In genomic region chr3:184679056-184679502, GRCh38 we compare ENCODE assay signal across 15 cellular contexts. TPM values are rescaled to one million over a fixed set of nuclear protein-coding genes. Genes with fewer than 3 reads are reported as not detected.
A peak's percentile ranks its signal among the peaks of the same experiment; 100 is the strongest.
DNase-seq lines count a peak whose midpoint lies in the region; ATAC-seq and TF ChIP-seq lines count a peak whose summit lies in the region.
"Had no signal": no experiment of that assay in that cellular context is flagged by ENCODE, and none has a peak within 500 bp of the region (broad histone marks: within the 10 kb centered on the region; RNA-seq: fewer than 3 reads in every experiment).

No MANE protein-coding gene starts in this region.

- H3K27me3 Mint-ChIP-seq in activated T-cell treated with anti-CD3 and anti-CD28 coated beads, Interleukin-2, amount 50 U/mL, for 24 hours: peaks cover 11% of the 10 kb centered on the region
- H3K27me3 Mint-ChIP-seq: IgD-negative memory B cell had no signal

- H2AFZ ChIP-seq in mesenchymal stem cell (ENCODE audit: low read depth, low read length): peak overlapping the region; percentile 47

- no peak overlapping the region for H3K27ac Mint-ChIP-seq in activated T-cell treated with anti-CD3 and anti-CD28 coated beads, Interleukin-2, amount 50 U/mL, for 24 hours
- H3K27ac Mint-ChIP-seq: activated naive CD4-positive, alpha-beta T cell treated with anti-CD3 and anti-CD28 coated beads, Interleukin-2, amount 50 U/mL, for 24 hours had no signal

- H3K23ac ChIP-seq in mesenchymal stem cell (ENCODE audit: low read length in 2 of 2): no peak overlapping the region

- peak overlapping the region; percentile 90 for H4K8ac ChIP-seq in mesenchymal stem cell (ENCODE audit: low read length)

- no peaks in the 10 kb centered on the region for H3K9me3 Mint-ChIP-seq in activated T-cell treated with anti-CD3 and anti-CD28 coated beads, Interleukin-2, amount 50 U/mL, for 24 hours
- H3K9me3 Mint-ChIP-seq: activated naive CD4-positive, alpha-beta T cell treated with anti-CD3 and anti-CD28 coated beads, Interleukin-2, amount 50 U/mL, for 24 hours; IgD-negative memory B cell had no signal

- H3K36me3 Mint-ChIP-seq in activated T-cell treated with anti-CD3 and anti-CD28 coated beads, Interleukin-2, amount 50 U/mL, for 24 hours (ENCODE audit: low read depth): no peaks in the 10 kb centered on the region
- H3K36me3 Mint-ChIP-seq: activated naive CD4-positive, alpha-beta T cell treated with anti-CD3 and anti-CD28 coated beads, Interleukin-2, amount 50 U/mL, for 24 hours; IgD-negative memory B cell had no signal

- no peak overlapping the region for H2BK5ac ChIP-seq in mesenchymal stem cell (ENCODE audit: low read depth, low read length, poor library complexity, severe bottlenecking)

- no peak overlapping the region for H2BK12ac ChIP-seq in mesenchymal stem cell (ENCODE audit: low read length in 2 of 2)

- DNase-seq in NCI-H1436 (lab: John Stamatoyannopoulos, UW): peak; percentile 50
- no peak for DNase-seq in NCI-H1436 treated with DMSO at 0.1 percent for 48 hours (lab: John Stamatoyannopoulos, UW)
- DNase-seq in cardiac fibroblast (ENCODE audit: low read depth in 2 of 2): peak; percentile 6 to 49
- peak; percentile 47 for DNase-seq in mesenchymal stem cell
- DNase-seq in activated T-cell treated with anti-CD3 and anti-CD28 coated beads, Interleukin-2, amount 50 U/mL, for 24 hours: no peak
- DNase-seq in UCSD-AML1 (lab: John Stamatoyannopoulos, UW; ENCODE audit: unreplicated experiment): no peak
- DNase-seq: activated CD4-positive, alpha-beta T cell treated with anti-CD3 and anti-CD28 coated beads, Interleukin-2, amount 50 U/mL, for 1 hour; DND-41; SW 1271; tibial artery had no signal

- H3K4me3 ChIP-seq in cardiac fibroblast (replicated peaks in 1 of 2; ENCODE audit: low read depth in 2 of 2, low read length in 2 of 2): no peak overlapping the region
- H3K4me3 ChIP-seq in mesenchymal stem cell (ENCODE audit: insufficient read depth in 1 of 2, low read depth in 1 of 2, low read length in 2 of 2): no peak overlapping the region
- H3K4me3 ChIP-seq in subcutaneous abdominal adipose tissue (ENCODE audit: low read depth in 1 of 5, low read length in 5 of 5): peak overlapping the region in 3 of 5 donors; percentile 31 to 55 (median 45)
- H3K4me3 ChIP-seq: A549, tibial artery had no signal

- no peak overlapping the region for H2AK5ac ChIP-seq in mesenchymal stem cell (ENCODE audit: low read length, severe bottlenecking)

- H3K4ac ChIP-seq in mesenchymal stem cell (ENCODE audit: low read depth in 1 of 2, low read length in 2 of 2): peak overlapping the region in 1 of 2 experiments; percentile 26

- H3K9me3 ChIP-seq in mesenchymal stem cell (ENCODE audit: control insufficient read depth, low read length) (no peaks in the 10 kb centered on the region), subcutaneous abdominal adipose tissue (ENCODE audit: control insufficient read depth in 5 of 5, low read length in 5 of 5) (no peaks in the 10 kb centered on the region)
- H3K9me3 ChIP-seq: A549, tibial artery had no signal

- TF ChIP-seq CTCF in cardiac fibroblast (IDR thresholded peaks at IDR 0.05; ENCODE audit: low read depth, low read length): no peak

- H3K4me1 ChIP-seq in mesenchymal stem cell (ENCODE audit: control insufficient read depth, insufficient read depth, low read depth, low read length) (peaks cover 13% of the 10 kb centered on the region), subcutaneous abdominal adipose tissue (ENCODE audit: control insufficient read depth in 5 of 5, insufficient read depth in 5 of 5, low read length in 5 of 5) (peaks cover 0 to 21% (median 13%) of the 10 kb centered on the region in 5 donors)
- H3K4me1 ChIP-seq: A549 had no signal

- H3K14ac ChIP-seq in mesenchymal stem cell (ENCODE audit: low read length in 2 of 2): no peak overlapping the region

- H3K27me3 ChIP-seq in mesenchymal stem cell (ENCODE audit: control insufficient read depth in 1 of 2, insufficient read depth in 1 of 2, low read length in 2 of 2): peaks cover 30 to 43% of the 10 kb centered on the region in 2 experiments
- H3K27me3 ChIP-seq in subcutaneous abdominal adipose tissue (ENCODE audit: control insufficient read depth in 5 of 5, insufficient read depth in 4 of 5, low read length in 5 of 5): no peaks in the 10 kb centered on the region

- WGBS in mesenchymal stem cell: 12% methylated on average over 15 of the region's 16 CpGs

- H3K27ac ChIP-seq in mesenchymal stem cell (ENCODE audit: low read length, poor library complexity, severe bottlenecking): no peak overlapping the region
- no peak overlapping the region for H3K27ac ChIP-seq in subcutaneous abdominal adipose tissue (ENCODE audit: low read depth, low read length)
- H3K27ac ChIP-seq: A549, tibial artery had no signal

- no peak for ATAC-seq in GM19023 (IDR thresholded peaks at IDR 0.05; ENCODE audit: unreplicated experiment)
- ATAC-seq: A549 had no signal

- H3K79me1 ChIP-seq in mesenchymal stem cell (replicated peaks; ENCODE audit: low read length, poor library complexity, severe bottlenecking): no peaks in the 10 kb centered on the region

- H3K4me1 Mint-ChIP-seq in activated T-cell treated with anti-CD3 and anti-CD28 coated beads, Interleukin-2, amount 50 U/mL, for 24 hours (ENCODE audit: low read depth): no peaks in the 10 kb centered on the region

- H3K9ac ChIP-seq in mesenchymal stem cell (ENCODE audit: low read length): peak overlapping the region; percentile 38
- H3K9ac ChIP-seq in subcutaneous abdominal adipose tissue (ENCODE audit: low read length in 5 of 5): peak overlapping the region in 2 of 5 donors; percentile 6 to 37

- peak overlapping the region; percentile 26 for H2BK15ac ChIP-seq in mesenchymal stem cell (ENCODE audit: low read depth, poor library complexity, severe bottlenecking)

- no peaks in the 10 kb centered on the region for H3K36me3 ChIP-seq in mesenchymal stem cell (ENCODE audit: control insufficient read depth in 1 of 2, insufficient read depth in 2 of 2, low read depth in 1 of 2, low read length in 2 of 2)
- H3K36me3 ChIP-seq in subcutaneous abdominal adipose tissue (ENCODE audit: control insufficient read depth in 5 of 5, insufficient read depth in 5 of 5, low read length in 5 of 5): no peaks in the 10 kb centered on the region
- H3K36me3 ChIP-seq: tibial artery had no signal

- peak overlapping the region; percentile 85 for H4K91ac ChIP-seq in mesenchymal stem cell (ENCODE audit: low read length)

- peak overlapping the region; percentile 54 for H3K4me2 ChIP-seq in mesenchymal stem cell (ENCODE audit: low read length, poor library complexity, severe bottlenecking)
- H3K4me2 ChIP-seq: A549 had no signal

- peak overlapping the region; percentile 27 for H2BK120ac ChIP-seq in mesenchymal stem cell (ENCODE audit: low read depth, low read length)

- peak overlapping the region; percentile 40 to 48 for H3K18ac ChIP-seq in mesenchymal stem cell (ENCODE audit: low read depth in 1 of 2, low read length in 2 of 2)

- no peak overlapping the region for H3K4me3 Mint-ChIP-seq in activated T-cell treated with anti-CD3 and anti-CD28 coated beads, Interleukin-2, amount 50 U/mL, for 24 hours
- H3K4me3 Mint-ChIP-seq: activated naive CD4-positive, alpha-beta T cell treated with anti-CD3 and anti-CD28 coated beads, Interleukin-2, amount 50 U/mL, for 24 hours had no signal

RNA-seq across cellular contexts. Expression of gene MAGEF1, which starts 32.8 kb away (rescaled TPM):
- 21.2 TPM for polyA plus RNA-seq in mesenchymal stem cell (2013, experiment 1 of 2)
- 22.4 TPM for polyA plus RNA-seq in mesenchymal stem cell (2013, experiment 2 of 2)

Comparison
In these comparisons a context has a peak if more than half of its experiments do, and no peak if none do; other contexts are left out.
1. DNase-seq: peak in NCI-H1436 (single experiment), cardiac fibroblast (2 of 2) and mesenchymal stem cell (single experiment); none in NCI-H1436 treated with DMSO at 0.1 percent for 48 hours (single experiment), activated T-cell treated with anti-CD3 and anti-CD28 coated beads, Interleukin-2, amount 50 U/mL, for 24 hours (single experiment) and UCSD-AML1 (single experiment).
2. H3K4me3 ChIP-seq: peak in subcutaneous abdominal adipose tissue (3 of 5); none in cardiac fibroblast (0 of 2) and mesenchymal stem cell (0 of 2).